8 cellular contexts compared by ENCODE assay signal in genomic region chr2:96509114-96509846, GRCh38. TPM values are rescaled to one million over a fixed set of nuclear protein-coding genes. Genes with fewer than 3 reads are reported as not detected.
DNase-seq lines count a peak whose midpoint lies in the region; ATAC-seq, FAIRE-seq and TF ChIP-seq lines count a peak whose summit lies in the region.

No MANE protein-coding gene starts in this region.

- H2AK5ac ChIP-seq in mesenchymal stem cell (ENCODE audit: low read length, severe bottlenecking): no peak overlapping the region

- H3K9me3 ChIP-seq in mesenchymal stem cell (ENCODE audit: control insufficient read depth, low read length): no peaks in the 10 kb centered on the region

- no peak overlapping the region for H2BK120ac ChIP-seq in mesenchymal stem cell (ENCODE audit: low read depth, low read length)

- peaks cover 32 to 37% of the 10 kb centered on the region in 2 experiments for H3K27me3 ChIP-seq in mesenchymal stem cell (ENCODE audit: control insufficient read depth in 1 of 2, insufficient read depth in 1 of 2, low read length in 2 of 2)

- no peaks in the 10 kb centered on the region for H3K36me3 ChIP-seq in mesenchymal stem cell (ENCODE audit: control insufficient read depth in 1 of 2, insufficient read depth in 2 of 2, low read depth in 1 of 2, low read length in 2 of 2)

- H3K23ac ChIP-seq in mesenchymal stem cell (ENCODE audit: low read length in 2 of 2): no peak overlapping the region

- H3K27me3 Mint-ChIP-seq in activated CD4-positive, alpha-beta memory T cell treated with anti-CD3 and anti-CD28 coated beads, Interleukin-2, amount 10 ng/mL, durations not matched to agents 7 days and 5 days: peaks cover 16% of the 10 kb centered on the region

- H2AFZ ChIP-seq in mesenchymal stem cell (ENCODE audit: low read depth, low read length): no peak overlapping the region

- H4K8ac ChIP-seq in mesenchymal stem cell (ENCODE audit: low read length): no peak overlapping the region

- no peak overlapping the region for H3K4me3 Mint-ChIP-seq in activated CD4-positive, alpha-beta memory T cell treated with anti-CD3 and anti-CD28 coated beads, Interleukin-2, amount 10 ng/mL, durations not matched to agents 7 days and 5 days

- no peaks in the 10 kb centered on the region for H3K9me3 Mint-ChIP-seq in activated CD4-positive, alpha-beta memory T cell treated with anti-CD3 and anti-CD28 coated beads, Interleukin-2, amount 10 ng/mL, durations not matched to agents 7 days and 5 days

- H3K4ac ChIP-seq in mesenchymal stem cell (ENCODE audit: low read depth in 1 of 2, low read length in 2 of 2): no peak overlapping the region

- CTCF ChIA-PET in activated CD4-positive, alpha-beta memory T cell treated with anti-CD3 and anti-CD28 coated beads, Interleukin-2, amount 10 ng/mL, durations not matched to agents 7 days and 5 days (lab: Charles Lee): interaction anchor here (0.7 to 11.6 kb wide), 14 partner anchors 10 to 203 kb away, joined by 3 to 134 read pairs (median 3); no protein-coding TSS in a partner anchor

- H3K27ac Mint-ChIP-seq in activated CD4-positive, alpha-beta memory T cell treated with anti-CD3 and anti-CD28 coated beads, Interleukin-2, amount 10 ng/mL, durations not matched to agents 7 days and 5 days: no peak overlapping the region

- DNase-seq in AG09309 (ENCODE audit: low read depth) (peak; percentile 42), NCI-H526 (lab: John Stamatoyannopoulos, UW) (peak; percentile 69 to 94), mesenchymal stem cell (peak; percentile 86)
- DNase-seq in activated CD4-positive, alpha-beta memory T cell treated with anti-CD3 and anti-CD28 coated beads, Interleukin-2, amount 10 ng/mL, durations not matched to agents 7 days and 5 days: peak; percentile 67
- DNase-seq in stimulated activated CD8-positive, alpha-beta memory T cell treated with anti-CD3 and anti-CD28 coated beads, Interleukin-2, amount 100 ng/mL, for 48 hours (ENCODE audit: low read depth in 2 of 2): peak; percentile 58 to 65

- H4K91ac ChIP-seq in mesenchymal stem cell (ENCODE audit: low read length): no peak overlapping the region

- no peaks in the 10 kb centered on the region for H3K79me1 ChIP-seq in mesenchymal stem cell (replicated peaks; ENCODE audit: low read length, poor library complexity, severe bottlenecking)

- WGBS in mesenchymal stem cell: 41% methylated on average over 22 of the region's 32 CpGs

- no peak overlapping the region for H2BK5ac ChIP-seq in mesenchymal stem cell (ENCODE audit: low read depth, low read length, poor library complexity, severe bottlenecking)

- H3K4me1 ChIP-seq in mesenchymal stem cell (ENCODE audit: control insufficient read depth, insufficient read depth, low read depth, low read length): peaks cover 28% of the 10 kb centered on the region

- no peak overlapping the region for H3K14ac ChIP-seq in mesenchymal stem cell (ENCODE audit: low read length in 2 of 2)

- no peak overlapping the region for H2BK12ac ChIP-seq in mesenchymal stem cell (ENCODE audit: low read length in 2 of 2)

- no peak overlapping the region for H3K27ac ChIP-seq in mesenchymal stem cell (ENCODE audit: low read length, poor library complexity, severe bottlenecking)

- H3K9ac ChIP-seq in mesenchymal stem cell (ENCODE audit: low read length): no peak overlapping the region

- POLR2A ChIA-PET in activated CD4-positive, alpha-beta memory T cell treated with anti-CD3 and anti-CD28 coated beads, Interleukin-2, amount 10 ng/mL, durations not matched to agents 7 days and 5 days (lab: Charles Lee): interaction anchor here (0.8 to 1.3 kb wide), 3 partner anchors 29 to 103 kb away, joined by 3 to 5 read pairs (median 4); no protein-coding TSS in a partner anchor

- no peaks in the 10 kb centered on the region for H3K36me3 Mint-ChIP-seq in activated CD4-positive, alpha-beta memory T cell treated with anti-CD3 and anti-CD28 coated beads, Interleukin-2, amount 10 ng/mL, durations not matched to agents 7 days and 5 days (ENCODE audit: low read depth)

- peak; percentile 47 for ATAC-seq in GM18861 (IDR thresholded peaks at IDR 0.05; ENCODE audit: unreplicated experiment)
- peak; percentile 66 for ATAC-seq in HG03354 (IDR thresholded peaks at IDR 0.05; ENCODE audit: poor library complexity, severe bottlenecking, unreplicated experiment)

- no peak overlapping the region for H2BK15ac ChIP-seq in mesenchymal stem cell (ENCODE audit: low read depth, poor library complexity, severe bottlenecking)

- H3K4me1 Mint-ChIP-seq in activated CD4-positive, alpha-beta memory T cell treated with anti-CD3 and anti-CD28 coated beads, Interleukin-2, amount 10 ng/mL, durations not matched to agents 7 days and 5 days: peaks cover 26% of the 10 kb centered on the region

- FAIRE-seq in endometrium (lab: Jason Lieb, UNC): peak; percentile 8

- H3K18ac ChIP-seq in mesenchymal stem cell (ENCODE audit: low read depth in 1 of 2, low read length in 2 of 2): no peak overlapping the region

- no peak overlapping the region for H3K4me2 ChIP-seq in mesenchymal stem cell (ENCODE audit: low read length, poor library complexity, severe bottlenecking)

- H3K4me3 ChIP-seq in AG09309 (ENCODE audit: control insufficient read depth, low read depth, low read length) (no peak overlapping the region), mesenchymal stem cell (ENCODE audit: insufficient read depth in 1 of 2, low read depth in 1 of 2, low read length in 2 of 2) (no peak overlapping the region)

- TF ChIP-seq CTCF in AG09309 (IDR thresholded peaks at IDR 0.05; ENCODE audit: control insufficient read depth, insufficient read depth, low read depth, low read length, missing control alignments): peak; percentile 98

RNA-seq across cellular contexts. Expression of gene NEURL3, which starts 4.1 kb away (rescaled TPM):
- total RNA-seq in activated CD4-positive, alpha-beta memory T cell treated with anti-CD3 and anti-CD28 coated beads, Interleukin-2, amount 10 ng/mL, durations not matched to agents 7 days and 5 days: 1 to 10 TPM in 1 of 2 experiments, under 1 TPM in 1; 0.78 to 1.0 TPM
- not detected for polyA plus RNA-seq in mesenchymal stem cell (2013, experiment 1 of 2)
- not detected for polyA plus RNA-seq in mesenchymal stem cell (2013, experiment 2 of 2)

RNA-seq across cellular contexts. Expression of gene ARID5A, which starts 27.3 kb away (rescaled TPM):
- 10 to 100 TPM; 80.0 to 86.8 TPM for total RNA-seq in activated CD4-positive, alpha-beta memory T cell treated with anti-CD3 and anti-CD28 coated beads, Interleukin-2, amount 10 ng/mL, durations not matched to agents 7 days and 5 days
- polyA plus RNA-seq in mesenchymal stem cell (2013, experiment 1 of 2): 4.0 TPM
- polyA plus RNA-seq in mesenchymal stem cell (2013, experiment 2 of 2): 3.9 TPM
